Comparison of ENCODE assay signal across 8 cellular contexts in genomic region chr12:132142679-132143327, GRCh38. TPM values are rescaled to one million over a fixed set of nuclear protein-coding genes. Genes with fewer than 3 reads are reported as not detected.
A peak's percentile ranks its signal among the peaks of the same experiment; 100 is the strongest.
DNase-seq lines count a peak whose midpoint lies in the region; ATAC-seq lines count a peak whose summit lies in the region.

No MANE protein-coding gene starts in this region.

- no peaks in the 10 kb centered on the region for H3K27me3 Mint-ChIP-seq in T-helper 1 cell treated with Interleukin-12 subunit alpha and Interleukin-12 subunit beta and Interleukin-4 antibody, amounts not matched to agents 30 μg/mL and 1 μg/mL, for 36 hours (ENCODE audit: low read depth)
- H3K27me3 Mint-ChIP-seq in activated T-helper 1 cell treated with anti-CD3 and anti-CD28 coated beads, Interleukin-12 subunit alpha, Interleukin-12 subunit beta, Interleukin-2, Interleukin-4 antibody, amounts not matched to agents 30 ng/mL and 10 ng/mL and 1 ng/mL, durations not matched to agents 14 hours and 24 hours and 36 hours (ENCODE audit: insufficient read depth): peaks cover 2% of the 10 kb centered on the region
- peaks cover 3 to 20% (median 12%) of the 10 kb centered on the region in 3 donors for H3K27me3 Mint-ChIP-seq in immature natural killer cell (ENCODE audit: low read depth in 3 of 3)
- no peaks in the 10 kb centered on the region for H3K27me3 Mint-ChIP-seq in stimulated activated naive CD8-positive, alpha-beta T cell treated with anti-CD3 and anti-CD28 coated beads, Interleukin-15, amount 100 ng/mL, for 72 hours

- H3K4me3 Mint-ChIP-seq in T-helper 1 cell treated with Interleukin-12 subunit alpha and Interleukin-12 subunit beta and Interleukin-4 antibody, amounts not matched to agents 30 μg/mL and 1 μg/mL, for 36 hours: peak overlapping the region; percentile 80
- peak overlapping the region; percentile 84 for H3K4me3 Mint-ChIP-seq in activated T-helper 1 cell treated with anti-CD3 and anti-CD28 coated beads, Interleukin-12 subunit alpha, Interleukin-12 subunit beta, Interleukin-2, Interleukin-4 antibody, amounts not matched to agents 30 ng/mL and 10 ng/mL and 1 ng/mL, durations not matched to agents 14 hours and 24 hours and 36 hours
- H3K4me3 Mint-ChIP-seq in immature natural killer cell: peak overlapping the region; percentile 77 to 86 (median 83)
- H3K4me3 Mint-ChIP-seq in stimulated activated naive CD8-positive, alpha-beta T cell treated with anti-CD3 and anti-CD28 coated beads, Interleukin-15, amount 100 ng/mL, for 72 hours: peak overlapping the region; percentile 85 to 86

- DNase-seq in T-helper 1 cell (no peak), immature natural killer cell (no peak), COR-L47 (lab: John Stamatoyannopoulos, UW) (no peak)
- DNase-seq in activated T-helper 1 cell treated with anti-CD3 and anti-CD28 coated beads, Interleukin-12 subunit alpha, Interleukin-12 subunit beta, Interleukin-2, Interleukin-4 antibody, amounts not matched to agents 30 ng/mL and 10 ng/mL and 1 ng/mL, durations not matched to agents 14 hours and 24 hours and 36 hours (ENCODE audit: low spot score): no peak
- DNase-seq in stimulated activated naive CD8-positive, alpha-beta T cell treated with anti-CD3 and anti-CD28 coated beads, Interleukin-15, amount 100 ng/mL, for 72 hours: no peak

- peak overlapping the region; percentile 65 for H3K27ac Mint-ChIP-seq in T-helper 1 cell treated with Interleukin-12 subunit alpha and Interleukin-12 subunit beta and Interleukin-4 antibody, amounts not matched to agents 30 μg/mL and 1 μg/mL, for 36 hours
- peak overlapping the region; percentile 4 for H3K27ac Mint-ChIP-seq in activated T-helper 1 cell treated with anti-CD3 and anti-CD28 coated beads, Interleukin-12 subunit alpha, Interleukin-12 subunit beta, Interleukin-2, Interleukin-4 antibody, amounts not matched to agents 30 ng/mL and 10 ng/mL and 1 ng/mL, durations not matched to agents 14 hours and 24 hours and 36 hours
- H3K27ac Mint-ChIP-seq in immature natural killer cell: peak overlapping the region in 5 of 6 donors; percentile 55 to 91 (median 73)
- H3K27ac Mint-ChIP-seq in stimulated activated naive CD8-positive, alpha-beta T cell treated with anti-CD3 and anti-CD28 coated beads, Interleukin-15, amount 100 ng/mL, for 72 hours: peak overlapping the region; percentile 60 to 89

- no peaks in the 10 kb centered on the region for H3K9me3 Mint-ChIP-seq in T-helper 1 cell treated with Interleukin-12 subunit alpha and Interleukin-12 subunit beta and Interleukin-4 antibody, amounts not matched to agents 30 μg/mL and 1 μg/mL, for 36 hours
- no peaks in the 10 kb centered on the region for H3K9me3 Mint-ChIP-seq in activated T-helper 1 cell treated with anti-CD3 and anti-CD28 coated beads, Interleukin-12 subunit alpha, Interleukin-12 subunit beta, Interleukin-2, Interleukin-4 antibody, amounts not matched to agents 30 ng/mL and 10 ng/mL and 1 ng/mL, durations not matched to agents 14 hours and 24 hours and 36 hours
- no peaks in the 10 kb centered on the region for H3K9me3 Mint-ChIP-seq in immature natural killer cell
- H3K9me3 Mint-ChIP-seq in stimulated activated naive CD8-positive, alpha-beta T cell treated with anti-CD3 and anti-CD28 coated beads, Interleukin-15, amount 100 ng/mL, for 72 hours: no peaks in the 10 kb centered on the region

- intact Hi-C loops in activated T-helper 1 cell treated with anti-CD3 and anti-CD28 coated beads, Interleukin-12 subunit alpha, Interleukin-12 subunit beta, Interleukin-2, Interleukin-4 antibody, amounts not matched to agents 30 ng/mL and 10 ng/mL and 1 ng/mL, durations not matched to agents 14 hours and 24 hours and 36 hours (cut with micrococcal nuclease): loop anchor here (10.0 kb wide), 1 partner anchor 542 kb away; the partner anchor contains the start of genes POLE and PXMP2

- peaks cover 22% of the 10 kb centered on the region for H3K4me1 Mint-ChIP-seq in T-helper 1 cell treated with Interleukin-12 subunit alpha and Interleukin-12 subunit beta and Interleukin-4 antibody, amounts not matched to agents 30 μg/mL and 1 μg/mL, for 36 hours (ENCODE audit: low read depth)
- peaks cover 12% of the 10 kb centered on the region for H3K4me1 Mint-ChIP-seq in activated T-helper 1 cell treated with anti-CD3 and anti-CD28 coated beads, Interleukin-12 subunit alpha, Interleukin-12 subunit beta, Interleukin-2, Interleukin-4 antibody, amounts not matched to agents 30 ng/mL and 10 ng/mL and 1 ng/mL, durations not matched to agents 14 hours and 24 hours and 36 hours (ENCODE audit: low read depth)
- peaks cover 29 to 35% of the 10 kb centered on the region in 2 donors for H3K4me1 Mint-ChIP-seq in immature natural killer cell
- peaks cover 41% of the 10 kb centered on the region for H3K4me1 Mint-ChIP-seq in stimulated activated naive CD8-positive, alpha-beta T cell treated with anti-CD3 and anti-CD28 coated beads, Interleukin-15, amount 100 ng/mL, for 72 hours

- no peak for ATAC-seq in stimulated activated naive CD8-positive, alpha-beta T cell treated with anti-CD3 and anti-CD28 coated beads, Interleukin-15, amount 100 ng/mL, for 72 hours
- no peak for ATAC-seq in HG02870 (IDR thresholded peaks at IDR 0.05; ENCODE audit: unreplicated experiment)
- ATAC-seq in GM18858 (IDR thresholded peaks at IDR 0.05; ENCODE audit: unreplicated experiment): no peak

- peaks cover 18% of the 10 kb centered on the region for H3K36me3 Mint-ChIP-seq in T-helper 1 cell treated with Interleukin-12 subunit alpha and Interleukin-12 subunit beta and Interleukin-4 antibody, amounts not matched to agents 30 μg/mL and 1 μg/mL, for 36 hours (ENCODE audit: low read depth)
- H3K36me3 Mint-ChIP-seq in activated T-helper 1 cell treated with anti-CD3 and anti-CD28 coated beads, Interleukin-12 subunit alpha, Interleukin-12 subunit beta, Interleukin-2, Interleukin-4 antibody, amounts not matched to agents 30 ng/mL and 10 ng/mL and 1 ng/mL, durations not matched to agents 14 hours and 24 hours and 36 hours (ENCODE audit: low read depth): peaks cover 29% of the 10 kb centered on the region
- peaks cover 0 to 9% (median 5%) of the 10 kb centered on the region in 3 donors for H3K36me3 Mint-ChIP-seq in immature natural killer cell

RNA-seq across cellular contexts. Expression of gene DDX51, which starts 1.3 kb away (rescaled TPM):
- 48.8 and 55.0 TPM in 2 replicates for total RNA-seq in activated T-helper 1 cell treated with anti-CD3 and anti-CD28 coated beads, Interleukin-12 subunit alpha, Interleukin-12 subunit beta, Interleukin-2, Interleukin-4 antibody, amounts not matched to agents 30 ng/mL and 10 ng/mL and 1 ng/mL, durations not matched to agents 14 hours and 24 hours and 36 hours
- polyA plus RNA-seq in immature natural killer cell: 1 to 10 TPM; 2.9 to 6.3 (median 5.0) TPM

RNA-seq across cellular contexts. Expression of gene NOC4L, which starts 1.5 kb away (rescaled TPM):
- 49.5 and 51.3 TPM in 2 replicates for total RNA-seq in activated T-helper 1 cell treated with anti-CD3 and anti-CD28 coated beads, Interleukin-12 subunit alpha, Interleukin-12 subunit beta, Interleukin-2, Interleukin-4 antibody, amounts not matched to agents 30 ng/mL and 10 ng/mL and 1 ng/mL, durations not matched to agents 14 hours and 24 hours and 36 hours
- 10 to 100 TPM; 16.4 to 28.5 (median 17.2) TPM for polyA plus RNA-seq in immature natural killer cell

Comparison
In these comparisons a context has a peak if more than half of its experiments do, and no peak if none do; other contexts are left out.
1. H3K27ac Mint-ChIP-seq: peak in every context shown above with its lines; median percentile 74 in stimulated activated naive CD8-positive, alpha-beta T cell treated with anti-CD3 and anti-CD28 coated beads, Interleukin-15, amount 100 ng/mL, for 72 hours; 73 in immature natural killer cell; 65 in T-helper 1 cell treated with Interleukin-12 subunit alpha and Interleukin-12 subunit beta and Interleukin-4 antibody, amounts not matched to agents 30 μg/mL and 1 μg/mL, for 36 hours; 4 in activated T-helper 1 cell treated with anti-CD3 and anti-CD28 coated beads, Interleukin-12 subunit alpha, Interleukin-12 subunit beta, Interleukin-2, Interleukin-4 antibody, amounts not matched to agents 30 ng/mL and 10 ng/mL and 1 ng/mL, durations not matched to agents 14 hours and 24 hours and 36 hours.